Comparison of ENCODE assay signal across 12 cellular contexts in genomic region chr10:119302172-119302571, GRCh38.
DNase-seq lines count a peak whose midpoint lies in the region; ATAC-seq and TF ChIP-seq lines count a peak whose summit lies in the region.
"Had no signal": no experiment of that assay in that cellular context is flagged by ENCODE, and none has a peak within 500 bp of the region (broad histone marks: within the 10 kb centered on the region; RNA-seq: fewer than 3 reads in every experiment).

No MANE protein-coding gene starts in this region.

- peak overlapping the region; percentile 15; the same call in 1 of the 2 replicates for H3K9ac ChIP-seq in DND-41 (ENCODE audit: low read depth, low read length)
- no peak overlapping the region for H3K9ac ChIP-seq in parathyroid adenoma

- no peak for ATAC-seq in DND-41 (ENCODE audit: insufficient read depth, low read depth)
- ATAC-seq in activated naive CD8-positive, alpha-beta T cell treated with anti-CD3 and anti-CD28 coated beads, Interleukin-2, amount 10 ng/mL, durations not matched to agents 7 days and 5 days (ENCODE audit: low read depth) = no peak
- no peak for ATAC-seq in GM18517 (IDR thresholded peaks at IDR 0.05; ENCODE audit: unreplicated experiment)
- no peak for ATAC-seq in GM21528 (IDR thresholded peaks at IDR 0.05; ENCODE audit: low FRiP score, unreplicated experiment)

- no peak for TF ChIP-seq CTCF in A673 (conservative IDR thresholded peaks at IDR 0.05; ENCODE audit: low read depth, low read length)
- TF ChIP-seq CTCF in DND-41 (IDR thresholded peaks at IDR 0.05; ENCODE audit: borderline replicate concordance, extremely low read depth, low read length, poor library complexity, severe bottlenecking) = no peak
- TF ChIP-seq CTCF in parathyroid adenoma (IDR thresholded peaks at IDR 0.05) = no peak

- H3K27ac ChIP-seq in A673 (ENCODE audit: low read depth, low read length, poor library complexity, severe bottlenecking) (peak overlapping the region; percentile 32), DND-41 (ENCODE audit: low read length) (peak overlapping the region; percentile 75), parathyroid adenoma (peak overlapping the region; percentile 16)
- H3K27ac ChIP-seq: ovary had no signal

- H3K79me2 ChIP-seq in DND-41 (ENCODE audit: insufficient read depth, low read length) (peaks cover 14% of the 10 kb centered on the region), parathyroid adenoma (peaks cover 96% of the 10 kb centered on the region)

- BruUV-seq in A673 (replicated peaks; lab: Mats Ljungman, UMichigan) = no TSS peak

- peak overlapping the region; percentile 75 for H3K4me3 Mint-ChIP-seq in activated naive CD8-positive, alpha-beta T cell treated with anti-CD3 and anti-CD28 coated beads, Interleukin-2, amount 10 ng/mL, durations not matched to agents 7 days and 5 days

- peak overlapping the region; percentile 95 for H3K27ac Mint-ChIP-seq in activated naive CD8-positive, alpha-beta T cell treated with anti-CD3 and anti-CD28 coated beads, Interleukin-2, amount 10 ng/mL, durations not matched to agents 7 days and 5 days

- H2AFZ ChIP-seq in DND-41 (ENCODE audit: low read depth, low read length) = no peak overlapping the region
- H2AFZ ChIP-seq in parathyroid adenoma = no peak overlapping the region

- POLR2A ChIA-PET in A673 (lab: Charles Lee; ENCODE audit: low non-redundant PET) = interaction anchor here (0.6 kb wide), 1 partner anchor 34 kb away, joined by 3 read pairs; no protein-coding TSS in a partner anchor
- POLR2A ChIA-PET in activated naive CD8-positive, alpha-beta T cell treated with anti-CD3 and anti-CD28 coated beads, Interleukin-2, amount 10 ng/mL, durations not matched to agents 7 days and 5 days (lab: Charles Lee) = interaction anchor here (0.8 to 2.4 kb wide), 9 partner anchors 13 to 241 kb away, joined by 3 to 17 read pairs (median 5); partner anchors contain the start of genes GRK5 and RGS10

- H3K4me2 ChIP-seq in DND-41 (ENCODE audit: insufficient read depth, low read length) (peak overlapping the region; percentile 47; the same call in 1 of the 2 replicates), parathyroid adenoma (ENCODE audit: low read length) (no peak overlapping the region)

- no peaks in the 10 kb centered on the region for H3K36me3 ChIP-seq in A673 (ENCODE audit: insufficient read depth, low read length, poor library complexity, severe bottlenecking)
- no peaks in the 10 kb centered on the region for H3K36me3 ChIP-seq in DND-41 (ENCODE audit: insufficient read depth, low read length)
- no peaks in the 10 kb centered on the region for H3K36me3 ChIP-seq in parathyroid adenoma (ENCODE audit: control insufficient read depth, insufficient read depth, low read length)
- H3K36me3 ChIP-seq: ovary had no signal

- peaks cover 2% of the 10 kb centered on the region for H3K9me3 Mint-ChIP-seq in activated naive CD8-positive, alpha-beta T cell treated with anti-CD3 and anti-CD28 coated beads, Interleukin-2, amount 10 ng/mL, durations not matched to agents 7 days and 5 days

- H3K4me1 Mint-ChIP-seq in activated naive CD8-positive, alpha-beta T cell treated with anti-CD3 and anti-CD28 coated beads, Interleukin-2, amount 10 ng/mL, durations not matched to agents 7 days and 5 days = peaks cover 72% of the 10 kb centered on the region

- intact Hi-C loops in A673 (cut with micrococcal nuclease; ENCODE audit: unreplicated experiment) = no loop called here

- H3K4me3 ChIP-seq in A673 (ENCODE audit: low read depth, low read length, poor library complexity, severe bottlenecking) = no peak overlapping the region
- H3K4me3 ChIP-seq in DND-41 (ENCODE audit: low read depth in 1 of 2, low read length in 2 of 2) = no peak overlapping the region
- H3K4me3 ChIP-seq in parathyroid adenoma (ENCODE audit: low read depth, low read length) = no peak overlapping the region
- H3K4me3 ChIP-seq: coronary artery, ovary had no signal

- H3K4me1 ChIP-seq in A673 (ENCODE audit: insufficient read depth, low read length, poor library complexity, severe bottlenecking) = peaks cover 11% of the 10 kb centered on the region
- peaks cover 63% of the 10 kb centered on the region for H3K4me1 ChIP-seq in DND-41 (ENCODE audit: insufficient read depth, low read length)
- peaks cover 33% of the 10 kb centered on the region for H3K4me1 ChIP-seq in parathyroid adenoma

- H4K20me1 ChIP-seq in DND-41 (ENCODE audit: insufficient read depth, low read length) = peaks cover 27% of the 10 kb centered on the region

- no peaks in the 10 kb centered on the region for H3K9me3 ChIP-seq in A673 (ENCODE audit: low read depth, low read length, poor library complexity, severe bottlenecking)
- H3K9me3 ChIP-seq in DND-41 (ENCODE audit: insufficient read depth, low read length, severe bottlenecking) = no peaks in the 10 kb centered on the region
- no peaks in the 10 kb centered on the region for H3K9me3 ChIP-seq in parathyroid adenoma (ENCODE audit: control insufficient read depth, low read length)
- H3K9me3 ChIP-seq: ovary had no signal

- DNase-seq in A673 (ENCODE audit: low spot score) = no peak
- DNase-seq in DND-41 = no peak
- no peak for DNase-seq in activated naive CD8-positive, alpha-beta T cell treated with anti-CD3 and anti-CD28 coated beads, Interleukin-2, amount 10 ng/mL, durations not matched to agents 7 days and 5 days
- no peak for DNase-seq in SW 1271 (lab: John Stamatoyannopoulos, UW)
- no peak for DNase-seq in NCI-H146 treated with DMSO at 0.1 percent for 48 hours (lab: John Stamatoyannopoulos, UW; ENCODE audit: unreplicated experiment)
- DNase-seq: C1 segment of cervical spinal cord; ovary; stimulated activated CD8-positive, alpha-beta memory T cell treated with anti-CD3 and anti-CD28 coated beads, Interleukin-4, amount 100 ng/mL, for 48 hours had no signal

- H3K27me3 Mint-ChIP-seq in activated naive CD8-positive, alpha-beta T cell treated with anti-CD3 and anti-CD28 coated beads, Interleukin-2, amount 10 ng/mL, durations not matched to agents 7 days and 5 days = no peaks in the 10 kb centered on the region

- H3K27me3 ChIP-seq in A673 (replicated peaks; ENCODE audit: insufficient read depth, low read depth, low read length, poor library complexity) (no peaks in the 10 kb centered on the region), DND-41 (ENCODE audit: insufficient read depth, low read length, poor library complexity) (no peaks in the 10 kb centered on the region), parathyroid adenoma (ENCODE audit: control insufficient read depth, insufficient read depth, low read length) (no peaks in the 10 kb centered on the region)
- H3K27me3 ChIP-seq: ovary had no signal

- peaks cover 7% of the 10 kb centered on the region for H3K36me3 Mint-ChIP-seq in activated naive CD8-positive, alpha-beta T cell treated with anti-CD3 and anti-CD28 coated beads, Interleukin-2, amount 10 ng/mL, durations not matched to agents 7 days and 5 days

- CTCF ChIA-PET in A673 (lab: Charles Lee) = no interaction called here

Comparison
In these comparisons a context has a peak if more than half of its experiments do, and no peak if none do; other contexts are left out.
1. H3K27ac ChIP-seq: peak in every context shown above with its lines; median percentile 75 in DND-41; 32 in A673; 16 in parathyroid adenoma.